Comparison of ENCODE assay signal across 22 cellular contexts in genomic region chr7:39891879-39892278, GRCh38. TPM values are rescaled to one million over a fixed set of nuclear protein-coding genes. Genes with fewer than 3 reads are reported as not detected.
DNase-seq lines count a peak whose midpoint lies in the region; ATAC-seq and TF ChIP-seq lines count a peak whose summit lies in the region.
"Had no signal": no experiment of that assay in that cellular context is flagged by ENCODE, and none has a peak within 500 bp of the region (broad histone marks: within the 10 kb centered on the region; RNA-seq: fewer than 3 reads in every experiment).

No MANE protein-coding gene starts in this region.

- H3K79me2 ChIP-seq in OCI-LY3 (ENCODE audit: low read length) (no peaks in the 10 kb centered on the region), hepatocyte (no peaks in the 10 kb centered on the region), parathyroid adenoma (no peaks in the 10 kb centered on the region)

- H3K27ac Mint-ChIP-seq in Calu3 (ENCODE audit: unreplicated experiment) (peak overlapping the region; percentile 16), T-cell (no peak overlapping the region)
- H3K27ac Mint-ChIP-seq: B cell; CD4-positive, CD25-positive, alpha-beta regulatory T cell; CD8-positive, alpha-beta T cell; HFFc6 had no signal

- BruUV-seq in Calu3 (replicated peaks; lab: Mats Ljungman, UMichigan): no TSS peak

- peak overlapping the region; percentile 2 for H3K4me3 Mint-ChIP-seq in Calu3 (ENCODE audit: low read depth, unreplicated experiment)
- no peak overlapping the region for H3K4me3 Mint-ChIP-seq in T-cell
- H3K4me3 Mint-ChIP-seq: B cell; CD4-positive, CD25-positive, alpha-beta regulatory T cell; CD8-positive, alpha-beta T cell; HFFc6 had no signal

- ATAC-seq in HG02571 (IDR thresholded peaks at IDR 0.05; ENCODE audit: unreplicated experiment) (no peak), T-cell (replicated peaks in 1 of 4) (no peak)
- ATAC-seq: CD8-positive, alpha-beta T cell had no signal

- no peaks in the 10 kb centered on the region for H4K20me1 ChIP-seq in OCI-LY3 (ENCODE audit: insufficient read depth, low read length)
- no peaks in the 10 kb centered on the region for H4K20me1 ChIP-seq in hepatocyte (ENCODE audit: insufficient read depth, poor library complexity, severe bottlenecking)
- H4K20me1 ChIP-seq: BLaER1 had no signal

- intact Hi-C loops in Calu3 (cut with micrococcal nuclease; ENCODE audit: unreplicated experiment): loop anchor here (5.0 to 10.0 kb wide), 2 partner anchors 243 to 310 kb away; partner anchors contain the start of genes MPLKIP and SUGCT

- H3K36me3 Mint-ChIP-seq in Calu3 (ENCODE audit: insufficient read depth, unreplicated experiment) (no peaks in the 10 kb centered on the region), T-cell (no peaks in the 10 kb centered on the region)
- H3K36me3 Mint-ChIP-seq: CD4-positive, CD25-positive, alpha-beta regulatory T cell; CD8-positive, alpha-beta T cell had no signal

- H3K4me2 ChIP-seq in OCI-LY3 (ENCODE audit: low read length): peak overlapping the region; percentile 15; the same call in 1 of the 2 replicates
- H3K4me2 ChIP-seq in hepatocyte: peak overlapping the region; percentile 38
- H3K4me2 ChIP-seq in parathyroid adenoma (ENCODE audit: low read length): no peak overlapping the region
- H3K4me2 ChIP-seq: BLaER1 had no signal

- POLR2A ChIA-PET in T-cell (lab: Charles Lee): no interaction called here

- no peak overlapping the region for H3K27ac ChIP-seq in OCI-LY3 (ENCODE audit: low read length)
- peak overlapping the region; percentile 65 for H3K27ac ChIP-seq in hepatocyte
- H3K27ac ChIP-seq in parathyroid adenoma: peak overlapping the region; percentile 69
- H3K27ac ChIP-seq: 22Rv1, BLaER1, C4-2B had no signal

- DNase-seq in Calu3: no peak
- DNase-seq in hepatocyte (ENCODE audit: low spot score): no peak
- no peak for DNase-seq in MV-4-11 (lab: John Stamatoyannopoulos, UW)
- no peak for DNase-seq in T-cell
- DNase-seq in NOMO-1 treated with DMSO at 0.1 percent for 48 hours (lab: John Stamatoyannopoulos, UW; ENCODE audit: unreplicated experiment): no peak
- DNase-seq: Caco-2; CD4-positive, CD25-positive, alpha-beta regulatory T cell; CD8-positive, alpha-beta T cell; DMS 273 treated with DMSO at 0.1 percent for 48 hours; DMS79; EL; GF-D8; GOT3; HFFc6 had no signal

- H3K9ac ChIP-seq in OCI-LY3 (ENCODE audit: low read length) (no peak overlapping the region), parathyroid adenoma (no peak overlapping the region)
- H3K9ac ChIP-seq: BLaER1 had no signal

- no peaks in the 10 kb centered on the region for H3K27me3 ChIP-seq in OCI-LY3 (ENCODE audit: low read depth, low read length)
- H3K27me3 ChIP-seq in hepatocyte: no peaks in the 10 kb centered on the region
- no peaks in the 10 kb centered on the region for H3K27me3 ChIP-seq in parathyroid adenoma (ENCODE audit: control insufficient read depth, insufficient read depth, low read length)
- H3K27me3 ChIP-seq: BLaER1 had no signal

- H3K4me1 Mint-ChIP-seq in Calu3 (ENCODE audit: low read depth, unreplicated experiment): peaks cover 73% of the 10 kb centered on the region
- H3K4me1 Mint-ChIP-seq in T-cell: peaks cover 0 to 3% (median 0%) of the 10 kb centered on the region in 3 donors
- H3K4me1 Mint-ChIP-seq: CD4-positive, CD25-positive, alpha-beta regulatory T cell had no signal

- H3K36me3 ChIP-seq in OCI-LY3 (replicated peaks; ENCODE audit: low read depth, low read length) (no peaks in the 10 kb centered on the region), hepatocyte (replicated peaks; ENCODE audit: insufficient read depth, low read depth) (no peaks in the 10 kb centered on the region), parathyroid adenoma (ENCODE audit: control insufficient read depth, insufficient read depth, low read length) (no peaks in the 10 kb centered on the region)
- H3K36me3 ChIP-seq: BLaER1, HAP-1 had no signal

- no peaks in the 10 kb centered on the region for H3K9me2 ChIP-seq in hepatocyte (replicated peaks; ENCODE audit: insufficient read depth)

- TF ChIP-seq CTCF in Calu3 (IDR thresholded peaks at IDR 0.05; ENCODE audit: unreplicated experiment) (no peak), OCI-LY3 (IDR thresholded peaks at IDR 0.05; ENCODE audit: low read depth, low read length) (no peak), hepatocyte (IDR thresholded peaks at IDR 0.05; ENCODE audit: poor library complexity) (no peak), parathyroid adenoma (IDR thresholded peaks at IDR 0.05) (no peak)

- H2AFZ ChIP-seq in OCI-LY3 (ENCODE audit: low read depth, low read length): no peak overlapping the region
- H2AFZ ChIP-seq in hepatocyte: no peak overlapping the region
- peak overlapping the region; percentile 63 for H2AFZ ChIP-seq in parathyroid adenoma

- no peaks in the 10 kb centered on the region for H3K9me3 Mint-ChIP-seq in Calu3 (ENCODE audit: low read depth, unreplicated experiment)
- no peaks in the 10 kb centered on the region for H3K9me3 Mint-ChIP-seq in T-cell
- H3K9me3 Mint-ChIP-seq: CD4-positive, CD25-positive, alpha-beta regulatory T cell; CD8-positive, alpha-beta T cell; HFFc6 had no signal

- H3K9me3 ChIP-seq in OCI-LY3 (ENCODE audit: insufficient read depth, low read length) (no peaks in the 10 kb centered on the region), hepatocyte (ENCODE audit: low read depth) (no peaks in the 10 kb centered on the region), parathyroid adenoma (ENCODE audit: control insufficient read depth, low read length) (no peaks in the 10 kb centered on the region)
- H3K9me3 ChIP-seq: BLaER1, Caco-2, HAP-1 had no signal

- H3K4me3 ChIP-seq in OCI-LY3 (ENCODE audit: low read length): 0 out of 2 replicates have a peak overlapping the region, but pooled peaks have one; percentile 10
- no peak overlapping the region for H3K4me3 ChIP-seq in hepatocyte
- H3K4me3 ChIP-seq in parathyroid adenoma (ENCODE audit: low read depth, low read length): no peak overlapping the region
- H3K4me3 ChIP-seq: BLaER1, HAP-1 had no signal

- WGBS in hepatocyte (ENCODE audit: low lambda C conversion rate, missing lambda C conversion rate): 5% methylated on average over 1 of the region's 1 CpG

- H3K4me1 ChIP-seq in OCI-LY3 (ENCODE audit: low read length) (peaks cover 9% of the 10 kb centered on the region), hepatocyte (ENCODE audit: insufficient read depth) (peaks cover 13% of the 10 kb centered on the region), parathyroid adenoma (peaks cover 22% of the 10 kb centered on the region)
- H3K4me1 ChIP-seq: BLaER1, HAP-1 had no signal

- H3K27me3 Mint-ChIP-seq in Calu3 (ENCODE audit: unreplicated experiment) (no peaks in the 10 kb centered on the region), T-cell (peaks cover 0 to 5% of the 10 kb centered on the region in 2 donors)

- CTCF ChIA-PET in Calu3 (lab: Charles Lee) (interaction anchor here (1.4 to 1.8 kb wide), 2 partner anchors 9 to 160 kb away, joined by 4 to 5 read pairs; no protein-coding TSS in a partner anchor), T-cell (lab: Charles Lee) (interaction anchor here in 1 of 2 donors (1.4 kb wide), 1 partner anchor 160 kb away, joined by 3 read pairs; no protein-coding TSS in a partner anchor)

RNA-seq across cellular contexts. Expression of gene CDK13, which starts 58.2 kb away (rescaled TPM):
- total RNA-seq in Calu3 (2022) (84.4 and 86.7 TPM in 2 replicates), hepatocyte (71.8 and 76.0 TPM in 2 replicates), T-cell (100 to 1,000 TPM in 2 of 5 donors, 10 to 100 TPM in 3; 84.8 to 129 (median 89.6) TPM)
- 36.1 and 36.7 TPM in 2 replicates for polyA plus RNA-seq in hepatocyte
